In the genomic region with DNA sequence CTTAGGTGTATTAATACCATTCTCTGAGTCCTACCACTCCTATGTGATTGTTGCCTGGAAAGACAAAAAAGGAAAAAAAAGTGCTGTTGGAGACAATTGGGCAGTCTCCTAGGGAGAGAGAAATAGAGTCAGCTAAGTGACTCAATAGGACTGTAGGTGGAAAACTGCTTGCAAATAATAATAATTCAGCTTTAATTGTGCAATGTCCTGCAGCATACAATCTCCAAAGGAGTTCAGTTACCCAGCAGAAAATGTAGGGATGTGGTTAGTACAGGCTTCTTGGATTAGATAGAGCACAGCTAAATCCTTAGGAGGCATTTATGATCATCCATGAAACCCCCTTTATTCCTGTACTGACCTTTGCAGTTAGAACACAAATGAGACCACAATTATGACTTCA, we compare ENCODE assay signal across 2 cellular contexts.
TF ChIP-seq lines count a peak whose summit lies in the region.

No MANE protein-coding gene starts in this region.

TF ChIP-seq in endothelial cell of umbilical vein, 7 proteins besides CTCF, POLR2A, EP300 and RAD21:
- TF ChIP-seq GATA2 (IDR thresholded peaks at IDR 0.05; ENCODE audit: insufficient read depth, insufficient read length, low read depth, low read length): no peak
- TF ChIP-seq, protein P1, sequence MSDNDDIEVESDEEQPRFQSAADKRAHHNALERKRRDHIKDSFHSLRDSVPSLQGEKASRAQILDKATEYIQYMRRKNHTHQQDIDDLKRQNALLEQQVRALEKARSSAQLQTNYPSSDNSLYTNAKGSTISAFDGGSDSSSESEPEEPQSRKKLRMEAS (IDR thresholded peaks at IDR 0.05; ENCODE audit: insufficient read depth, insufficient read length): no peak
- no peak for TF ChIP-seq POLR2AphosphoS5 (IDR thresholded peaks at IDR 0.05; ENCODE audit: insufficient read depth, low read depth, low read length)
- TF ChIP-seq JUN (IDR thresholded peaks at IDR 0.05; ENCODE audit: borderline replicate concordance, insufficient read depth, insufficient read length, low read depth): no peak
- no peak for TF ChIP-seq FOS (IDR thresholded peaks at IDR 0.05; ENCODE audit: borderline replicate concordance, insufficient read depth, low read length)
- no peak for TF ChIP-seq MYC (IDR thresholded peaks at IDR 0.05; ENCODE audit: low read depth, low read length)
- no peak for TF ChIP-seq EZH2 (IDR thresholded peaks at IDR 0.05; ENCODE audit: borderline replicate concordance, low read depth, low read length, severe bottlenecking)

TF ChIP-seq in neural cell, 6 proteins besides CTCF, POLR2A, EP300 and RAD21:
- TF ChIP-seq REST (IDR thresholded peaks at IDR 0.05; ENCODE audit: borderline replicate concordance) (no peak), EZH2 (IDR thresholded peaks at IDR 0.05; ENCODE audit: borderline replicate concordance, insufficient read depth, low read length, poor library complexity, severe bottlenecking) (no peak), POLR2AphosphoS5 (IDR thresholded peaks at IDR 0.05) (no peak)
